In the genomic region with DNA sequence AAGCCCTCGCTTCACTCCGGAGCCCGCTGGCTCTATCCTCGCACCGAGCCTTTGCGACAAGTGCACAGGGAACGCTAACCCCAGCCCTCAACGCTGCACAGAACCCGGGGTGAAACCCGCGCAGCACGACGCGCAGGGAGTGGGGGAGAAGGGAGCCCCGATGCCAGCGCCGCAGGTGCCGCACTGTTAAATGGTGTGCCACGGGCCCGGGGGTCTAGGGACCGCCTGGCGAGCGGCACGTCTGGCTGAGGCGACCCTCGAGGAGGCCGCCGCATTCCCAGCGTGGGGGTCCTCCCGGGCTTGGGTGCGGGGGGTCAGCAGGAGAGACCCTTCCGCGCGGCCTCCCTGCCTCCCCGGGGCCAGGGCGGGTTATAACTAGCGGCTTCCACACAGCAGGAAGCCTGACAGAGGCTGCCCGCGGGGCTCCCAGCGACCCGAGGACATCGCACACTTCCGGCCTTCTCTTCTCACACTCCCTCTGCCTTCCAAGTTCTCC, we compare ENCODE assay signal across 1 cellular context.
TF ChIP-seq lines count a peak whose summit lies in the region.

No MANE protein-coding gene starts in this region.

TF ChIP-seq in H1, 55 proteins besides CTCF, POLR2A, EP300 and RAD21:
- TF ChIP-seq JUND (IDR thresholded peaks at IDR 0.05; ENCODE audit: low read length) = no peak
- TF ChIP-seq EZH2 (IDR thresholded peaks at IDR 0.05; ENCODE audit: low read depth, low read length, severe bottlenecking) = peak; percentile 50
- TF ChIP-seq, protein P1, sequence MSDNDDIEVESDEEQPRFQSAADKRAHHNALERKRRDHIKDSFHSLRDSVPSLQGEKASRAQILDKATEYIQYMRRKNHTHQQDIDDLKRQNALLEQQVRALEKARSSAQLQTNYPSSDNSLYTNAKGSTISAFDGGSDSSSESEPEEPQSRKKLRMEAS (IDR thresholded peaks at IDR 0.05) = 0 out of 2 replicates have a peak, but pooled peaks have one; percentile 6
- TF ChIP-seq, protein P2, sequence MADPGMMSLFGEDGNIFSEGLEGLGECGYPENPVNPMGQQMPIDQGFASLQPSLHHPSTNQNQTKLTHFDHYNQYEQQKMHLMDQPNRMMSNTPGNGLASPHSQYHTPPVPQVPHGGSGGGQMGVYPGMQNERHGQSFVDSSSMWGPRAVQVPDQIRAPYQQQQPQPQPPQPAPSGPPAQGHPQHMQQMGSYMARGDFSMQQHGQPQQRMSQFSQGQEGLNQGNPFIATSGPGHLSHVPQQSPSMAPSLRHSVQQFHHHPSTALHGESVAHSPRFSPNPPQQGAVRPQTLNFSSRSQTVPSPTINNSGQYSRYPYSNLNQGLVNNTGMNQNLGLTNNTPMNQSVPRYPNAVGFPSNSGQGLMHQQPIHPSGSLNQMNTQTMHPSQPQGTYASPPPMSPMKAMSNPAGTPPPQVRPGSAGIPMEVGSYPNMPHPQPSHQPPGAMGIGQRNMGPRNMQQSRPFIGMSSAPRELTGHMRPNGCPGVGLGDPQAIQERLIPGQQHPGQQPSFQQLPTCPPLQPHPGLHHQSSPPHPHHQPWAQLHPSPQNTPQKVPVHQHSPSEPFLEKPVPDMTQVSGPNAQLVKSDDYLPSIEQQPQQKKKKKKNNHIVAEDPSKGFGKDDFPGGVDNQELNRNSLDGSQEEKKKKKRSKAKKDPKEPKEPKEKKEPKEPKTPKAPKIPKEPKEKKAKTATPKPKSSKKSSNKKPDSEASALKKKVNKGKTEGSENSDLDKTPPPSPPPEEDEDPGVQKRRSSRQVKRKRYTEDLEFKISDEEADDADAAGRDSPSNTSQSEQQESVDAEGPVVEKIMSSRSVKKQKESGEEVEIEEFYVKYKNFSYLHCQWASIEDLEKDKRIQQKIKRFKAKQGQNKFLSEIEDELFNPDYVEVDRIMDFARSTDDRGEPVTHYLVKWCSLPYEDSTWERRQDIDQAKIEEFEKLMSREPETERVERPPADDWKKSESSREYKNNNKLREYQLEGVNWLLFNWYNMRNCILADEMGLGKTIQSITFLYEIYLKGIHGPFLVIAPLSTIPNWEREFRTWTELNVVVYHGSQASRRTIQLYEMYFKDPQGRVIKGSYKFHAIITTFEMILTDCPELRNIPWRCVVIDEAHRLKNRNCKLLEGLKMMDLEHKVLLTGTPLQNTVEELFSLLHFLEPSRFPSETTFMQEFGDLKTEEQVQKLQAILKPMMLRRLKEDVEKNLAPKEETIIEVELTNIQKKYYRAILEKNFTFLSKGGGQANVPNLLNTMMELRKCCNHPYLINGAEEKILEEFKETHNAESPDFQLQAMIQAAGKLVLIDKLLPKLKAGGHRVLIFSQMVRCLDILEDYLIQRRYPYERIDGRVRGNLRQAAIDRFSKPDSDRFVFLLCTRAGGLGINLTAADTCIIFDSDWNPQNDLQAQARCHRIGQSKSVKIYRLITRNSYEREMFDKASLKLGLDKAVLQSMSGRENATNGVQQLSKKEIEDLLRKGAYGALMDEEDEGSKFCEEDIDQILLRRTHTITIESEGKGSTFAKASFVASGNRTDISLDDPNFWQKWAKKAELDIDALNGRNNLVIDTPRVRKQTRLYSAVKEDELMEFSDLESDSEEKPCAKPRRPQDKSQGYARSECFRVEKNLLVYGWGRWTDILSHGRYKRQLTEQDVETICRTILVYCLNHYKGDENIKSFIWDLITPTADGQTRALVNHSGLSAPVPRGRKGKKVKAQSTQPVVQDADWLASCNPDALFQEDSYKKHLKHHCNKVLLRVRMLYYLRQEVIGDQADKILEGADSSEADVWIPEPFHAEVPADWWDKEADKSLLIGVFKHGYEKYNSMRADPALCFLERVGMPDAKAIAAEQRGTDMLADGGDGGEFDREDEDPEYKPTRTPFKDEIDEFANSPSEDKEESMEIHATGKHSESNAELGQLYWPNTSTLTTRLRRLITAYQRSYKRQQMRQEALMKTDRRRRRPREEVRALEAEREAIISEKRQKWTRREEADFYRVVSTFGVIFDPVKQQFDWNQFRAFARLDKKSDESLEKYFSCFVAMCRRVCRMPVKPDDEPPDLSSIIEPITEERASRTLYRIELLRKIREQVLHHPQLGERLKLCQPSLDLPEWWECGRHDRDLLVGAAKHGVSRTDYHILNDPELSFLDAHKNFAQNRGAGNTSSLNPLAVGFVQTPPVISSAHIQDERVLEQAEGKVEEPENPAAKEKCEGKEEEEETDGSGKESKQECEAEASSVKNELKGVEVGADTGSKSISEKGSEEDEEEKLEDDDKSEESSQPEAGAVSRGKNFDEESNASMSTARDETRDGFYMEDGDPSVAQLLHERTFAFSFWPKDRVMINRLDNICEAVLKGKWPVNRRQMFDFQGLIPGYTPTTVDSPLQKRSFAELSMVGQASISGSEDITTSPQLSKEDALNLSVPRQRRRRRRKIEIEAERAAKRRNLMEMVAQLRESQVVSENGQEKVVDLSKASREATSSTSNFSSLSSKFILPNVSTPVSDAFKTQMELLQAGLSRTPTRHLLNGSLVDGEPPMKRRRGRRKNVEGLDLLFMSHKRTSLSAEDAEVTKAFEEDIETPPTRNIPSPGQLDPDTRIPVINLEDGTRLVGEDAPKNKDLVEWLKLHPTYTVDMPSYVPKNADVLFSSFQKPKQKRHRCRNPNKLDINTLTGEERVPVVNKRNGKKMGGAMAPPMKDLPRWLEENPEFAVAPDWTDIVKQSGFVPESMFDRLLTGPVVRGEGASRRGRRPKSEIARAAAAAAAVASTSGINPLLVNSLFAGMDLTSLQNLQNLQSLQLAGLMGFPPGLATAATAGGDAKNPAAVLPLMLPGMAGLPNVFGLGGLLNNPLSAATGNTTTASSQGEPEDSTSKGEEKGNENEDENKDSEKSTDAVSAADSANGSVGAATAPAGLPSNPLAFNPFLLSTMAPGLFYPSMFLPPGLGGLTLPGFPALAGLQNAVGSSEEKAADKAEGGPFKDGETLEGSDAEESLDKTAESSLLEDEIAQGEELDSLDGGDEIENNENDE (IDR thresholded peaks at IDR 0.05; ENCODE audit: insufficient replicate concordance, low read length) = no peak
- TF ChIP-seq RNF2 (IDR thresholded peaks at IDR 0.05; ENCODE audit: borderline replicate concordance, low read depth, low read length, missing control alignments, poor library complexity, severe bottlenecking) = no peak
